Comparison of ENCODE assay signal across 24 cellular contexts in genomic region chr21:34589511-34590282, GRCh38. TPM values are rescaled to one million over a fixed set of nuclear protein-coding genes. Genes with fewer than 3 reads are reported as not detected.
DNase-seq lines count a peak whose midpoint lies in the region; ATAC-seq, FAIRE-seq and TF ChIP-seq lines count a peak whose summit lies in the region.
"Had no signal": no experiment of that assay in that cellular context is flagged by ENCODE, and none has a peak within 500 bp of the region (broad histone marks: within the 10 kb centered on the region; RNA-seq: fewer than 3 reads in every experiment).

No MANE protein-coding gene starts in this region.

- H3K4me1 Mint-ChIP-seq in activated naive CD8-positive, alpha-beta T cell (ENCODE audit: low read depth) = peaks cover 18% of the 10 kb centered on the region
- H3K4me1 Mint-ChIP-seq in activated naive CD8-positive, alpha-beta T cell treated with anti-CD3 and anti-CD28 coated beads for 36 hours = peaks cover 9% of the 10 kb centered on the region
- H3K4me1 Mint-ChIP-seq in chondrocyte (ENCODE audit: low read depth) = peaks cover 15% of the 10 kb centered on the region

- no peak for FAIRE-seq in pancreas (lab: Jason Lieb, UNC)
- FAIRE-seq: kidney had no signal

- H3K4me1 ChIP-seq in pancreas = peaks cover 27 to 42% (median 39%) of the 10 kb centered on the region in 3 donors
- H3K4me1 ChIP-seq: breast epithelium had no signal

- H3K27ac ChIP-seq in pancreas = peak overlapping the region; percentile 3 to 82 (median 54)
- H3K27ac ChIP-seq: 22Rv1, breast epithelium, lower lobe of right lung, psoas muscle, SK-N-MC had no signal

- H3K27me3 Mint-ChIP-seq in activated naive CD8-positive, alpha-beta T cell = no peaks in the 10 kb centered on the region
- H3K27me3 Mint-ChIP-seq in activated naive CD8-positive, alpha-beta T cell treated with anti-CD3 and anti-CD28 coated beads for 36 hours = no peaks in the 10 kb centered on the region
- no peaks in the 10 kb centered on the region for H3K27me3 Mint-ChIP-seq in chondrocyte (ENCODE audit: low read depth)
- H3K27me3 Mint-ChIP-seq: activated CD4-positive, alpha-beta T cell treated with anti-CD3 and anti-CD28 coated beads for 36 hours; type B pancreatic cell had no signal

- H3K4me3 ChIP-seq in pancreas = no peak overlapping the region
- H3K4me3 ChIP-seq: breast epithelium, lower lobe of right lung, psoas muscle, SK-N-MC had no signal

- DNase-seq in DMS 273 (lab: John Stamatoyannopoulos, UW; ENCODE audit: unreplicated experiment) (peak; percentile 30), DMS 273 treated with DMSO at 0.1 percent for 48 hours (lab: John Stamatoyannopoulos, UW) (no peak), ecto neural progenitor cell (ENCODE audit: low spot score) (peak; percentile 15), pancreas (peak in 4 of 6 donors; percentile 48 to 80 (median 70)), chondrocyte (ENCODE audit: low spot score) (no peak)
- no peak for DNase-seq in activated naive CD8-positive, alpha-beta T cell treated with anti-CD3 and anti-CD28 coated beads for 36 hours
- DNase-seq: activated CD4-positive, alpha-beta T cell treated with anti-CD3 and anti-CD28 coated beads for 36 hours; activated naive CD4-positive, alpha-beta T cell; activated T-cell treated with anti-CD3 and anti-CD28 coated beads, Interleukin-2, amount 50 U/mL, for 4 hours; GDM1; KBM-7; kidney; lower lobe of right lung; MM.1S; NCI-H1694; NCI-H446; psoas muscle had no signal

- TF ChIP-seq CTCF in pancreas (IDR thresholded peaks at IDR 0.05) = no peak
- no peak for TF ChIP-seq CTCF in chondrocyte (IDR thresholded peaks at IDR 0.05)

- H3K36me3 Mint-ChIP-seq in activated naive CD8-positive, alpha-beta T cell = peaks cover 13% of the 10 kb centered on the region
- H3K36me3 Mint-ChIP-seq in activated naive CD8-positive, alpha-beta T cell treated with anti-CD3 and anti-CD28 coated beads for 36 hours = peaks cover 12% of the 10 kb centered on the region
- H3K36me3 Mint-ChIP-seq in chondrocyte (ENCODE audit: low read depth) = peaks cover 5% of the 10 kb centered on the region

- peaks cover 17% of the 10 kb centered on the region for H3K9me3 Mint-ChIP-seq in activated naive CD8-positive, alpha-beta T cell (ENCODE audit: low read depth)
- H3K9me3 Mint-ChIP-seq in activated naive CD8-positive, alpha-beta T cell treated with anti-CD3 and anti-CD28 coated beads for 36 hours = peaks cover 13% of the 10 kb centered on the region
- peaks cover 19% of the 10 kb centered on the region for H3K9me3 Mint-ChIP-seq in chondrocyte (ENCODE audit: low read depth)
- H3K9me3 Mint-ChIP-seq: type B pancreatic cell had no signal

- ATAC-seq in pancreas = peak; percentile 52 to 71 (median 61)
- no peak for ATAC-seq in HG02840 (IDR thresholded peaks at IDR 0.05; ENCODE audit: low FRiP score, unreplicated experiment)
- ATAC-seq: activated CD4-positive, alpha-beta T cell treated with anti-CD3 and anti-CD28 coated beads for 36 hours; activated T-cell treated with anti-CD3 and anti-CD28 coated beads, Interleukin-2, amount 50 U/mL, for 4 hours; lower lobe of right lung; psoas muscle had no signal

- H3K27me3 ChIP-seq in pancreas = no peaks in the 10 kb centered on the region
- H3K27me3 ChIP-seq: breast epithelium had no signal

- 47 to 56% methylated on average over 9 of the region's 9 CpGs for WGBS in pancreas, 2 donors

- no peaks in the 10 kb centered on the region for H3K36me3 ChIP-seq in pancreas
- H3K36me3 ChIP-seq: breast epithelium, lower lobe of right lung had no signal

- intact Hi-C loops in pancreas (cut with DNase I) = no loop called here

- H3K27ac Mint-ChIP-seq in activated naive CD8-positive, alpha-beta T cell = peak overlapping the region; percentile 29
- H3K27ac Mint-ChIP-seq in activated naive CD8-positive, alpha-beta T cell treated with anti-CD3 and anti-CD28 coated beads for 36 hours = no peak overlapping the region
- no peak overlapping the region for H3K27ac Mint-ChIP-seq in chondrocyte (ENCODE audit: unreplicated experiment)
- H3K27ac Mint-ChIP-seq: activated CD4-positive, alpha-beta T cell treated with anti-CD3 and anti-CD28 coated beads for 36 hours; T-helper 1 cell treated with Interleukin-12 subunit alpha and Interleukin-12 subunit beta and Interleukin-4 antibody, amounts not matched to agents 30 μg/mL and 1 μg/mL, for 36 hours; type B pancreatic cell had no signal

- H3K9me3 ChIP-seq in pancreas = no peaks in the 10 kb centered on the region
- H3K9me3 ChIP-seq: lower lobe of right lung had no signal

- no peak overlapping the region for H3K4me3 Mint-ChIP-seq in activated naive CD8-positive, alpha-beta T cell
- no peak overlapping the region for H3K4me3 Mint-ChIP-seq in activated naive CD8-positive, alpha-beta T cell treated with anti-CD3 and anti-CD28 coated beads for 36 hours
- H3K4me3 Mint-ChIP-seq in chondrocyte (ENCODE audit: unreplicated experiment) = no peak overlapping the region
- H3K4me3 Mint-ChIP-seq: activated CD4-positive, alpha-beta T cell treated with anti-CD3 and anti-CD28 coated beads for 36 hours; activated T-cell treated with anti-CD3 and anti-CD28 coated beads, Interleukin-2, amount 50 U/mL, for 4 hours; T-helper 1 cell treated with Interleukin-12 subunit alpha and Interleukin-12 subunit beta and Interleukin-4 antibody, amounts not matched to agents 30 μg/mL and 1 μg/mL, for 36 hours; type B pancreatic cell had no signal

RNA-seq across cellular contexts. Expression of gene RCAN1, which starts 25.2 kb away (rescaled TPM):
- 10 to 100 TPM; 11.5 to 13.2 TPM for total RNA-seq in activated naive CD8-positive, alpha-beta T cell treated with anti-CD3 and anti-CD28 coated beads for 36 hours
- 10 to 100 TPM in 5 of 6 donors, 1 to 10 TPM in 1; 9.5 to 19.7 (median 14.9) TPM for total RNA-seq in pancreas
- 10 to 100 TPM in 1 of 2 donors, 1 to 10 TPM in 1; 9.5 to 15.3 TPM for polyA plus RNA-seq in pancreas
- 41.4 to 84.5 TPM (median 80.9 TPM) in 3 replicates for total RNA-seq in chondrocyte

Comparison
In these comparisons a context has a peak if more than half of its experiments do, and no peak if none do; other contexts are left out.
1. DNase-seq: peak in DMS 273 (single experiment), ecto neural progenitor cell (single experiment) and pancreas (4 of 6); none in DMS 273 treated with DMSO at 0.1 percent for 48 hours (single experiment), activated naive CD8-positive, alpha-beta T cell treated with anti-CD3 and anti-CD28 coated beads for 36 hours (single experiment) and chondrocyte (single experiment).